ENCODE assay signal across 13 cellular contexts in the genomic region with DNA sequence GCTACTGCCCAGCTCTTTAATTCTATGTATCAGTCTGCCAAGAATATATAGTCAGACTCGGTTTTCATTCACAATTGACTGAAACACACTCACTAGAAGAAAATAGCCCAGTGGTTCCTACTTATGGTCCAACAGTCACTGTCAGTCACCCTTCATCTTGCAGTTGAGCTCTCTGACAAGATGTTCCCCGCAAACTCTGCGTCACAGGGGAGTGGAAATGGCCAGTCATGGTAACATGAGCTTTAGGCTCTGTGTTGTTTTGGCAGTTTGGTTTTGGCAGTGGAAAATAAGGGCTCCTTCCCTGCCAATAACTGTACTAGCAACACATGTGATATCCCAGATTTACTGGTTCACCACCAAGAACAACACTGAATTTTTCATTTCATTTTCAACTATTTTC.
A peak's percentile ranks its signal among the peaks of the same experiment; 100 is the strongest.
DNase-seq lines count a peak whose midpoint lies in the region; TF ChIP-seq lines count a peak whose summit lies in the region.
"Had no signal": no experiment of that assay in that cellular context is flagged by ENCODE, and none has a peak within 500 bp of the region (broad histone marks: within the 10 kb centered on the region; RNA-seq: fewer than 3 reads in every experiment).

No MANE protein-coding gene starts in this region.

- no peak for TF ChIP-seq POLR2A in tibial nerve (IDR thresholded peaks at IDR 0.05)

- no peak overlapping the region for H3K14ac ChIP-seq in mesenchymal stem cell (ENCODE audit: low read length in 2 of 2)

- peak overlapping the region; percentile 85 for H3K27ac Mint-ChIP-seq in dendritic cell treated with granulocyte-macrophage colony-stimulating factor and Interleukin-4, amounts not matched to agents 40 ng/mL and 50 ng/mL, for 4 days

- no peak overlapping the region for H2BK15ac ChIP-seq in mesenchymal stem cell (ENCODE audit: low read depth, poor library complexity, severe bottlenecking)

- no peak overlapping the region for H4K91ac ChIP-seq in mesenchymal stem cell (ENCODE audit: low read length)

- H3K27me3 Mint-ChIP-seq in dendritic cell treated with granulocyte-macrophage colony-stimulating factor and Interleukin-4, amounts not matched to agents 40 ng/mL and 50 ng/mL, for 4 days, result no peaks in the 10 kb centered on the region
- H3K27me3 Mint-ChIP-seq: natural killer cell treated with Interleukin-12 subunit alpha and Interleukin-12 subunit beta and Interleukin-15 and Interleukin-18, amount 100 ng/mL, for 72 hours had no signal

- no peak overlapping the region for H3K4me2 ChIP-seq in mesenchymal stem cell (ENCODE audit: low read length, poor library complexity, severe bottlenecking)

- no peak overlapping the region for H2AFZ ChIP-seq in mesenchymal stem cell (ENCODE audit: low read depth, low read length)

- peaks cover 32% of the 10 kb centered on the region for H3K4me1 Mint-ChIP-seq in dendritic cell treated with granulocyte-macrophage colony-stimulating factor and Interleukin-4, amounts not matched to agents 40 ng/mL and 50 ng/mL, for 4 days (ENCODE audit: low read depth)

- H3K9me3 Mint-ChIP-seq in dendritic cell treated with granulocyte-macrophage colony-stimulating factor and Interleukin-4, amounts not matched to agents 40 ng/mL and 50 ng/mL, for 4 days, result no peaks in the 10 kb centered on the region
- H3K9me3 Mint-ChIP-seq: natural killer cell treated with Interleukin-12 subunit alpha and Interleukin-12 subunit beta and Interleukin-15 and Interleukin-18, amount 100 ng/mL, for 72 hours had no signal

- H3K27me3 ChIP-seq in MG63 (no peaks in the 10 kb centered on the region), mesenchymal stem cell (ENCODE audit: control insufficient read depth in 1 of 2, insufficient read depth in 1 of 2, low read length in 2 of 2) (no peaks in the 10 kb centered on the region), tibial nerve (no peaks in the 10 kb centered on the region)

- H3K36me3 ChIP-seq in MG63 (0 out of 2 replicates have a peak, but pooled peaks cover 3% of the 10 kb centered on the region), mesenchymal stem cell (ENCODE audit: control insufficient read depth in 1 of 2, insufficient read depth in 2 of 2, low read depth in 1 of 2, low read length in 2 of 2) (peaks cover 11 to 40% of the 10 kb centered on the region in 2 experiments), tibial nerve (peaks cover 0 to 8% (median 0%) of the 10 kb centered on the region in 3 donors)
- H3K36me3 ChIP-seq: HAP-1 had no signal

- H3K4me1 ChIP-seq in mesenchymal stem cell (ENCODE audit: control insufficient read depth, insufficient read depth, low read depth, low read length) (no peaks in the 10 kb centered on the region), tibial nerve (peaks cover 0 to 34% (median 7%) of the 10 kb centered on the region in 4 donors)
- H3K4me1 ChIP-seq: Caco-2, HAP-1 had no signal

- no peak for TF ChIP-seq CTCF in tibial nerve (IDR thresholded peaks at IDR 0.05)

- no peak overlapping the region for H3K4me3 Mint-ChIP-seq in dendritic cell treated with granulocyte-macrophage colony-stimulating factor and Interleukin-4, amounts not matched to agents 40 ng/mL and 50 ng/mL, for 4 days
- H3K4me3 Mint-ChIP-seq: natural killer cell treated with Interleukin-12 subunit alpha and Interleukin-12 subunit beta and Interleukin-15 and Interleukin-18, amount 100 ng/mL, for 72 hours had no signal

- DNase-seq in MG63 (peak; percentile 85), mesenchymal stem cell (no peak), tibial nerve (ENCODE audit: low spot score in 2 of 2) (peak; percentile 47 to 75), NK-92 (lab: John Stamatoyannopoulos, UW; ENCODE audit: unreplicated experiment) (no peak), D341Med (ENCODE audit: low spot score) (no peak), AML-193 (lab: John Stamatoyannopoulos, UW) (no peak)
- DNase-seq: activated CD4-positive, CD25-positive, alpha-beta regulatory T cell; Caco-2; islet precursor cell; NCI-H1417 treated with DMSO at 0.1 percent for 48 hours had no signal

- H2BK12ac ChIP-seq in mesenchymal stem cell (ENCODE audit: low read length in 2 of 2), result no peak overlapping the region

- H4K8ac ChIP-seq in mesenchymal stem cell (ENCODE audit: low read length), result no peak overlapping the region

- WGBS in mesenchymal stem cell, result 81% methylated on average over 3 of the region's 3 CpGs
- 44 to 59% methylated on average over 3 of the region's 3 CpGs for WGBS in tibial nerve, 2 donors

- H3K36me3 Mint-ChIP-seq in dendritic cell treated with granulocyte-macrophage colony-stimulating factor and Interleukin-4, amounts not matched to agents 40 ng/mL and 50 ng/mL, for 4 days (ENCODE audit: low read depth), result no peaks in the 10 kb centered on the region
- H3K36me3 Mint-ChIP-seq: natural killer cell treated with Interleukin-12 subunit alpha and Interleukin-12 subunit beta and Interleukin-15 and Interleukin-18, amount 100 ng/mL, for 72 hours had no signal

- H3K9me3 ChIP-seq in MG63, result no peaks in the 10 kb centered on the region
- no peaks in the 10 kb centered on the region for H3K9me3 ChIP-seq in mesenchymal stem cell (ENCODE audit: control insufficient read depth, low read length)
- no peaks in the 10 kb centered on the region for H3K9me3 ChIP-seq in tibial nerve
- H3K9me3 ChIP-seq: Caco-2, HAP-1 had no signal

- no peak overlapping the region for H3K18ac ChIP-seq in mesenchymal stem cell (ENCODE audit: low read depth in 1 of 2, low read length in 2 of 2)

- intact Hi-C loops in dendritic cell treated with granulocyte-macrophage colony-stimulating factor and Interleukin-4, amounts not matched to agents 40 ng/mL and 50 ng/mL, for 4 days (cut with micrococcal nuclease), result loop anchor here (1.0 kb wide), 1 partner anchor 18 kb away; no protein-coding TSS in a partner anchor

- no peak overlapping the region for H2BK5ac ChIP-seq in mesenchymal stem cell (ENCODE audit: low read depth, low read length, poor library complexity, severe bottlenecking)

- peaks cover 5% of the 10 kb centered on the region for H3K79me1 ChIP-seq in mesenchymal stem cell (replicated peaks; ENCODE audit: low read length, poor library complexity, severe bottlenecking)

- peak overlapping the region; percentile 27 for H3K9ac ChIP-seq in mesenchymal stem cell (ENCODE audit: low read length)

- no peak overlapping the region for H2AK5ac ChIP-seq in mesenchymal stem cell (ENCODE audit: low read length, severe bottlenecking)

- H3K27ac ChIP-seq in mesenchymal stem cell (ENCODE audit: low read length, poor library complexity, severe bottlenecking), result no peak overlapping the region
- peak overlapping the region; percentile 21 to 78 (median 64) for H3K27ac ChIP-seq in tibial nerve

- no peak overlapping the region for H2BK120ac ChIP-seq in mesenchymal stem cell (ENCODE audit: low read depth, low read length)

- H3K4me3 ChIP-seq in MG63, result no peak overlapping the region
- H3K4me3 ChIP-seq in mesenchymal stem cell (ENCODE audit: insufficient read depth in 1 of 2, low read depth in 1 of 2, low read length in 2 of 2), result peak overlapping the region in 1 of 2 experiments; percentile 25
- no peak overlapping the region for H3K4me3 ChIP-seq in tibial nerve
- H3K4me3 ChIP-seq: HAP-1 had no signal

- TF ChIP-seq EP300 in tibial nerve (IDR thresholded peaks at IDR 0.05), result peak in 1 of 2 donors; percentile 82

- no peak overlapping the region for H3K4ac ChIP-seq in mesenchymal stem cell (ENCODE audit: low read depth in 1 of 2, low read length in 2 of 2)

- no peak overlapping the region for H3K23ac ChIP-seq in mesenchymal stem cell (ENCODE audit: low read length in 2 of 2)

Comparison
In these comparisons a context has a peak if more than half of its experiments do, and no peak if none do; other contexts are left out.
1. DNase-seq: peak in MG63 (single experiment) and tibial nerve (2 of 2); none in mesenchymal stem cell (single experiment), NK-92 (single experiment), D341Med (single experiment) and AML-193 (0 of 2).